In genomic region chr12:91818236-91819131, GRCh38 we compare ENCODE assay signal across 12 cellular contexts.
DNase-seq lines count a peak whose midpoint lies in the region; ATAC-seq, FAIRE-seq and TF ChIP-seq lines count a peak whose summit lies in the region.
"Had no signal": no experiment of that assay in that cellular context is flagged by ENCODE, and none has a peak within 500 bp of the region (broad histone marks: within the 10 kb centered on the region; RNA-seq: fewer than 3 reads in every experiment).

No MANE protein-coding gene starts in this region.

- intact Hi-C loops in right lobe of liver (cut with DNase I) (no loop called here), mucosa of descending colon (cut with DNase I, micrococcal nuclease) (loop anchor here in 1 of 2 donors (10.0 kb wide), 1 partner anchor 326 kb away; the partner anchor contains the start of gene BTG1)
- intact Hi-C loops in activated CD4-positive, alpha-beta T cell treated with anti-CD3 and anti-CD28 coated beads, Interleukin-2, amount 10 ng/mL, durations not matched to agents 24 days and 14 days (cut with micrococcal nuclease), result loop anchor here (10.0 kb wide), 1 partner anchor 56 kb away; no protein-coding TSS in a partner anchor

- H3K9me3 ChIP-seq in right lobe of liver, result no peaks in the 10 kb centered on the region
- no peaks in the 10 kb centered on the region for H3K9me3 ChIP-seq in mucosa of descending colon

- TF ChIP-seq CTCF in bronchial epithelial cell (IDR thresholded peaks at IDR 0.05; ENCODE audit: insufficient read depth, low read length, severe bottlenecking), result no peak
- TF ChIP-seq CTCF in right lobe of liver (IDR thresholded peaks at IDR 0.05), result no peak
- no peak for TF ChIP-seq CTCF in type B pancreatic cell (conservative IDR thresholded peaks at IDR 0.05)
- no peak for TF ChIP-seq CTCF in mucosa of descending colon (IDR thresholded peaks at IDR 0.05)

- peak; percentile 62 for DNase-seq in DMS153 (lab: John Stamatoyannopoulos, UW)
- DNase-seq in DMS153 treated with DMSO at 0.1 percent for 48 hours (lab: John Stamatoyannopoulos, UW; ENCODE audit: unreplicated experiment), result no peak
- peak; percentile 82 for DNase-seq in bronchial epithelial cell (ENCODE audit: low read depth)
- peak in 1 of 3 donors; percentile 52 for DNase-seq in right lobe of liver
- DNase-seq in type B pancreatic cell (ENCODE audit: extremely low spot score, unreplicated experiment), result no peak
- DNase-seq in mucosa of descending colon, result no peak
- DNase-seq in ecto neural progenitor cell (ENCODE audit: low spot score), result no peak
- DNase-seq in activated CD4-positive, alpha-beta T cell treated with anti-CD3 and anti-CD28 coated beads, Interleukin-2, amount 10 ng/mL, durations not matched to agents 24 days and 14 days, result no peak
- DNase-seq: 8988T; CD8-positive, alpha-beta memory T cell; NCI-H187 had no signal

- peaks cover 0 to 25% (median 8%) of the 10 kb centered on the region in 4 donors for H3K4me1 ChIP-seq in right lobe of liver
- H3K4me1 ChIP-seq in mucosa of descending colon (ENCODE audit: low read depth), result no peaks in the 10 kb centered on the region

- H3K27me3 Mint-ChIP-seq in type B pancreatic cell, result no peaks in the 10 kb centered on the region
- H3K27me3 Mint-ChIP-seq in activated CD4-positive, alpha-beta T cell treated with anti-CD3 and anti-CD28 coated beads, Interleukin-2, amount 10 ng/mL, durations not matched to agents 24 days and 14 days, result no peaks in the 10 kb centered on the region
- H3K27me3 Mint-ChIP-seq: CD8-positive, alpha-beta memory T cell had no signal

- WGBS in right lobe of liver (ENCODE audit: insufficient coverage, low coverage, low lambda C conversion rate, missing lambda C conversion rate), result 44% methylated on average over 2 of the region's 2 CpGs

- H3K27me3 ChIP-seq in bronchial epithelial cell (ENCODE audit: control insufficient read depth, insufficient read depth, low read length) (no peaks in the 10 kb centered on the region), right lobe of liver (no peaks in the 10 kb centered on the region)
- H3K27me3 ChIP-seq: right atrium auricular region had no signal

- H3K36me3 Mint-ChIP-seq in type B pancreatic cell, result no peaks in the 10 kb centered on the region
- H3K36me3 Mint-ChIP-seq in activated CD4-positive, alpha-beta T cell treated with anti-CD3 and anti-CD28 coated beads, Interleukin-2, amount 10 ng/mL, durations not matched to agents 24 days and 14 days (ENCODE audit: low read depth), result no peaks in the 10 kb centered on the region

- peak overlapping the region in 2 of 3 donors; percentile 69 to 81 for H3K27ac ChIP-seq in right lobe of liver
- H3K27ac ChIP-seq: right atrium auricular region had no signal

- H3K4me3 ChIP-seq in bronchial epithelial cell (ENCODE audit: low read depth, low read length) (no peak overlapping the region), right lobe of liver (no peak overlapping the region), mucosa of descending colon (no peak overlapping the region)
- H3K4me3 ChIP-seq: right atrium auricular region had no signal

- peak overlapping the region; percentile 9 for H3K4me3 Mint-ChIP-seq in type B pancreatic cell
- no peak overlapping the region for H3K4me3 Mint-ChIP-seq in activated CD4-positive, alpha-beta T cell treated with anti-CD3 and anti-CD28 coated beads, Interleukin-2, amount 10 ng/mL, durations not matched to agents 24 days and 14 days
- H3K4me3 Mint-ChIP-seq: CD8-positive, alpha-beta memory T cell had no signal

- no peak for TF ChIP-seq POLR2A in right lobe of liver (IDR thresholded peaks at IDR 0.05)

- H3K9me3 Mint-ChIP-seq in type B pancreatic cell, result peaks cover 7% of the 10 kb centered on the region
- H3K9me3 Mint-ChIP-seq in activated CD4-positive, alpha-beta T cell treated with anti-CD3 and anti-CD28 coated beads, Interleukin-2, amount 10 ng/mL, durations not matched to agents 24 days and 14 days, result peaks cover 2% of the 10 kb centered on the region

- peak; percentile 58 to 79 (median 70) for ATAC-seq in right lobe of liver
- no peak for ATAC-seq in mucosa of descending colon

- no peaks in the 10 kb centered on the region for H3K36me3 ChIP-seq in bronchial epithelial cell (ENCODE audit: control insufficient read depth, insufficient read depth, low read length)
- no peaks in the 10 kb centered on the region for H3K36me3 ChIP-seq in right lobe of liver
- no peaks in the 10 kb centered on the region for H3K36me3 ChIP-seq in mucosa of descending colon (ENCODE audit: low read depth)
- H3K36me3 ChIP-seq: right atrium auricular region had no signal

- H3K4me1 Mint-ChIP-seq in type B pancreatic cell (ENCODE audit: unreplicated experiment), result peaks cover 19% of the 10 kb centered on the region
- peaks cover 1% of the 10 kb centered on the region for H3K4me1 Mint-ChIP-seq in activated CD4-positive, alpha-beta T cell treated with anti-CD3 and anti-CD28 coated beads, Interleukin-2, amount 10 ng/mL, durations not matched to agents 24 days and 14 days

- H3K27ac Mint-ChIP-seq in type B pancreatic cell, result peak overlapping the region; percentile 46
- H3K27ac Mint-ChIP-seq in activated CD4-positive, alpha-beta T cell treated with anti-CD3 and anti-CD28 coated beads, Interleukin-2, amount 10 ng/mL, durations not matched to agents 24 days and 14 days, result no peak overlapping the region

- peak; percentile 23 for FAIRE-seq in bronchial epithelial cell (lab: Jason Lieb, UNC)

Comparison
In these comparisons a context has a peak if more than half of its experiments do, and no peak if none do; other contexts are left out.
1. DNase-seq: peak in DMS153 (single experiment) and bronchial epithelial cell (single experiment); none in DMS153 treated with DMSO at 0.1 percent for 48 hours (single experiment), type B pancreatic cell (single experiment), mucosa of descending colon (0 of 3), ecto neural progenitor cell (single experiment) and activated CD4-positive, alpha-beta T cell treated with anti-CD3 and anti-CD28 coated beads, Interleukin-2, amount 10 ng/mL, durations not matched to agents 24 days and 14 days (single experiment).